Comparison of ENCODE assay signal across 1 cellular context in genomic region chr5:58999804-59000595, GRCh38.
TF ChIP-seq lines count a peak whose summit lies in the region.

No MANE protein-coding gene starts in this region.

TF ChIP-seq in SK-N-SH, 30 proteins besides CTCF, POLR2A, EP300 and RAD21 (continued from another document):
- TF ChIP-seq ZBTB33 (IDR thresholded peaks at IDR 0.05; ENCODE audit: borderline replicate concordance, low read depth) (no peak), GABPA (IDR thresholded peaks at IDR 0.05; ENCODE audit: low read depth) (no peak), TCF12 (IDR thresholded peaks at IDR 0.05) (no peak), MEF2A (IDR thresholded peaks at IDR 0.05; ENCODE audit: borderline replicate concordance, low read depth) (no peak), RCOR1 (IDR thresholded peaks at IDR 0.05; ENCODE audit: low read length) (no peak), MXI1 (IDR thresholded peaks at IDR 0.05; ENCODE audit: low read depth, low read length) (no peak), MAX (IDR thresholded peaks at IDR 0.05; ENCODE audit: low read depth) (no peak), EZH2phosphoT487 (IDR thresholded peaks at IDR 0.05; ENCODE audit: borderline replicate concordance, low read depth) (no peak), USF1 (IDR thresholded peaks at IDR 0.05; ENCODE audit: borderline replicate concordance, low read depth) (no peak)
